Comparison of ENCODE assay signal across 22 cellular contexts in the genomic region with DNA sequence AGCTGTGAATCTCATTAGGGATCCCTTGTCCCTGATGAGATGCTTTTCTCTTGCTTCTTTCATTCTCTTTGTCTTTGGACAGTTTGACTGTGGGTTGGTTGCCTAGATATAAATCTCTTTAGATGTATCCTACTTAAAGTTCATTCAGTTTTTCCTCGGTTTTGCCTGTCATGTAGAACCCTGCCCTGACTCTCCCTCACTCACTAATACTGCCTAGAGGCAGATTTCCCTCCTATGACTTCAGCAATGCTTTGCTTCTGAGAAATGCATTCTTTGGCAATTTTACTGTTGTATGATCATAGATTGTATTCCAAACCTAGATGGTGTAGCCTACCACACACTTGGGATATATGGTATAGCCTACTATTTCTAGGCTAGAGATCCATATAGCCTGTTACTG.
A peak's percentile ranks its signal among the peaks of the same experiment; 100 is the strongest.
DNase-seq lines count a peak whose midpoint lies in the region; ATAC-seq, FAIRE-seq and TF ChIP-seq lines count a peak whose summit lies in the region.
"Had no signal": no experiment of that assay in that cellular context is flagged by ENCODE, and none has a peak within 500 bp of the region (broad histone marks: within the 10 kb centered on the region; RNA-seq: fewer than 3 reads in every experiment).

No MANE protein-coding gene starts in this region.

- H2AFZ ChIP-seq in keratinocyte (ENCODE audit: control insufficient read depth, low read length), result no peak overlapping the region

- H3K9me3 ChIP-seq in keratinocyte (ENCODE audit: control insufficient read depth, low read depth, low read length) (no peaks in the 10 kb centered on the region), ovary (no peaks in the 10 kb centered on the region)

- no peaks in the 10 kb centered on the region for H3K36me3 ChIP-seq in keratinocyte (ENCODE audit: control insufficient read depth in 2 of 2, extremely low read depth in 1 of 2, insufficient read depth in 2 of 2, low read length in 2 of 2)
- H3K36me3 ChIP-seq in ovary, result no peaks in the 10 kb centered on the region
- H3K36me3 ChIP-seq: MG63 had no signal

- no peaks in the 10 kb centered on the region for H3K79me2 ChIP-seq in keratinocyte (ENCODE audit: control insufficient read depth, insufficient read depth, low read length)

- H3K27ac ChIP-seq in keratinocyte (ENCODE audit: control insufficient read depth, insufficient read depth, low read length) (no peak overlapping the region), ovary (no peak overlapping the region)
- H3K27ac ChIP-seq: RWPE1 had no signal

- H3K9ac ChIP-seq in keratinocyte (ENCODE audit: control insufficient read depth, extremely low read depth, insufficient read depth, low read length), result no peak overlapping the region

- dilution Hi-C loops in keratinocyte (cut with MboI; ENCODE audit: extremely low pct_ligation_motif_present, low sequenced_read_pairs), result no loop called here

- no peak for TF ChIP-seq POLR2A in ovary (IDR thresholded peaks at IDR 0.05)

- H3K4me1 ChIP-seq in keratinocyte (ENCODE audit: control insufficient read depth, extremely low read depth, insufficient read depth, low read length) (peaks cover 5% of the 10 kb centered on the region), ovary (ENCODE audit: insufficient read depth) (no peaks in the 10 kb centered on the region)

- no peaks in the 10 kb centered on the region for H3K9me1 ChIP-seq in keratinocyte (ENCODE audit: control insufficient read depth, extremely low read depth, insufficient read depth, low read length)

- H3K4me3 ChIP-seq in keratinocyte (ENCODE audit: control insufficient read depth in 2 of 3, extremely low read depth in 1 of 3, insufficient read depth in 2 of 3, low read depth in 1 of 3, low read length in 3 of 3) (no peak overlapping the region), ovary (no peak overlapping the region)
- H3K4me3 ChIP-seq: K562, MG63 had no signal

- no peak overlapping the region for H3K4me2 ChIP-seq in keratinocyte (ENCODE audit: control insufficient read depth, extremely low read depth, insufficient read depth, low read depth, low read length)

- TF ChIP-seq EP300 in ovary (IDR thresholded peaks at IDR 0.05), result no peak

- no peaks in the 10 kb centered on the region for H3K27me3 ChIP-seq in keratinocyte (ENCODE audit: control insufficient read depth, extremely low read depth, insufficient read depth, low read length)
- H3K27me3 ChIP-seq in ovary, result no peaks in the 10 kb centered on the region
- H3K27me3 ChIP-seq: MG63 had no signal

- WGBS in ovary, 3 donors, result 91 to 95% (median 92%) methylated on average over 1 of the region's 1 CpG

- no peak for TF ChIP-seq CTCF in keratinocyte (optimal IDR thresholded peaks at IDR 0.05 in 1 of 3, IDR thresholded peaks at IDR 0.05 in 1 of 3, conservative IDR thresholded peaks at IDR 0.05 in 1 of 3; ENCODE audit: extremely low read depth in 1 of 3, insufficient read depth in 2 of 3, low read length in 3 of 3)
- TF ChIP-seq CTCF in ovary (IDR thresholded peaks at IDR 0.05), result no peak

- ATAC-seq in HG03045 (IDR thresholded peaks at IDR 0.05; ENCODE audit: unreplicated experiment), result no peak
- no peak for ATAC-seq in GM18520 (IDR thresholded peaks at IDR 0.05; ENCODE audit: unreplicated experiment)
- ATAC-seq: K562 had no signal

- no peaks in the 10 kb centered on the region for H4K20me1 ChIP-seq in keratinocyte (ENCODE audit: control insufficient read depth, extremely low read depth, insufficient read depth, low read length)

- intact Hi-C loops in ovary (cut with DNase I), result loop anchor here in 1 of 4 donors (10.0 kb wide), 1 partner anchor 565 kb away; no protein-coding TSS in a partner anchor

- DNase-seq in EL, result peak; percentile 64
- DNase-seq in NCI-H226, result peak; percentile 28
- DNase-seq in dedifferentiated amniotic fluid mesenchymal stem cell (ENCODE audit: extremely low spot score), result peak; percentile 73
- DNase-seq in keratinocyte (ENCODE audit: low read depth, low spot score), result no peak
- no peak for DNase-seq in activated T-cell treated with anti-CD3 and anti-CD28 coated beads, Interleukin-2, amount 50 U/mL, for 48 hours
- no peak for DNase-seq in ovary
- DNase-seq: Calu3, DMS79 treated with DMSO at 0.1 percent for 48 hours, Kasumi-1, MG63, NCI-H1105 treated with DMSO at 0.1 percent for 48 hours, NCI-H146, NCI-H2029 treated with DMSO at 0.1 percent for 48 hours, NCI-H526 treated with DMSO at 0.1 percent for 48 hours, SHP77 had no signal

- peak; percentile 67 for FAIRE-seq in keratinocyte (lab: Jason Lieb, UNC)
- FAIRE-seq: GM18507, H54, HTR-8/SVneo, K562 had no signal

Comparison
In these comparisons a context has a peak if more than half of its experiments do, and no peak if none do; other contexts are left out.
1. DNase-seq: peak in EL (single experiment), NCI-H226 (single experiment) and dedifferentiated amniotic fluid mesenchymal stem cell (single experiment); none in keratinocyte (single experiment), activated T-cell treated with anti-CD3 and anti-CD28 coated beads, Interleukin-2, amount 50 U/mL, for 48 hours (0 of 2) and ovary (0 of 5).